In genomic region chr4:110361921-110362320, GRCh38 we compare ENCODE assay signal across 13 cellular contexts.
DNase-seq lines count a peak whose midpoint lies in the region; ATAC-seq and TF ChIP-seq lines count a peak whose summit lies in the region.
"Had no signal": no experiment of that assay in that cellular context is flagged by ENCODE, and none has a peak within 500 bp of the region (broad histone marks: within the 10 kb centered on the region; RNA-seq: fewer than 3 reads in every experiment).

No MANE protein-coding gene starts in this region.

- H3K27me3 Mint-ChIP-seq in Calu3 (ENCODE audit: unreplicated experiment) (no peaks in the 10 kb centered on the region), WTC11 (ENCODE audit: low read depth) (no peaks in the 10 kb centered on the region; the same call in none of the 2 replicates), HFFc6 (ENCODE audit: insufficient read depth) (peaks cover 8% of the 10 kb centered on the region)

- no peak for TF ChIP-seq CTCF in Calu3 (IDR thresholded peaks at IDR 0.05; ENCODE audit: unreplicated experiment)
- no peak for TF ChIP-seq CTCF in WTC11 (IDR thresholded peaks at IDR 0.05)
- no peak for TF ChIP-seq CTCF in HFFc6 (IDR thresholded peaks at IDR 0.05)
- TF ChIP-seq CTCF in dorsolateral prefrontal cortex (IDR thresholded peaks at IDR 0.05 in 54 of 56, conservative IDR thresholded peaks at IDR 0.05 in 2 of 56; ENCODE audit: low read depth in 1 of 56, partially characterized antibody in 56 of 56), result no peak

- CTCF ChIA-PET in Calu3 (lab: Charles Lee), result no interaction called here
- CTCF ChIA-PET in WTC11 (lab: Charles Lee), result interaction anchor here (3.2 kb wide), 1 partner anchor 17 kb away, joined by 7 read pairs; no protein-coding TSS in a partner anchor

- BruUV-seq in Calu3 (replicated peaks; lab: Mats Ljungman, UMichigan), result no TSS peak

- H3K4me3 Mint-ChIP-seq in Calu3 (ENCODE audit: low read depth, unreplicated experiment) (no peak overlapping the region), WTC11 (no peak overlapping the region), HFFc6 (no peak overlapping the region)
- H3K4me3 Mint-ChIP-seq: activated naive CD4-positive, alpha-beta T cell treated with anti-CD3 and anti-CD28 coated beads, Interleukin-2, amount 50 U/mL, for 24 hours; endodermal cell had no signal

- no peak overlapping the region for H3K27ac ChIP-seq in dorsolateral prefrontal cortex
- H3K27ac ChIP-seq: thyroid gland had no signal

- no peaks in the 10 kb centered on the region for H3K9me3 Mint-ChIP-seq in Calu3 (ENCODE audit: low read depth, unreplicated experiment)
- no peaks in the 10 kb centered on the region for H3K9me3 Mint-ChIP-seq in WTC11
- H3K9me3 Mint-ChIP-seq in HFFc6, result no peaks in the 10 kb centered on the region
- H3K9me3 Mint-ChIP-seq: activated naive CD4-positive, alpha-beta T cell treated with anti-CD3 and anti-CD28 coated beads, Interleukin-2, amount 50 U/mL, for 24 hours; endodermal cell had no signal

- peak; percentile 28; the same call in 1 of the 2 replicates for ATAC-seq in WTC11
- ATAC-seq in HG03108 (IDR thresholded peaks at IDR 0.05; ENCODE audit: unreplicated experiment), result no peak
- ATAC-seq in GM18858 (IDR thresholded peaks at IDR 0.05; ENCODE audit: unreplicated experiment), result no peak

- intact Hi-C loops in Calu3 (cut with micrococcal nuclease; ENCODE audit: unreplicated experiment), result no loop called here
- intact Hi-C loops in dorsolateral prefrontal cortex (cut with DNase I), result no loop called here

- H3K36me3 Mint-ChIP-seq in Calu3 (ENCODE audit: insufficient read depth, unreplicated experiment), result no peaks in the 10 kb centered on the region
- H3K36me3 Mint-ChIP-seq in WTC11, result no peaks in the 10 kb centered on the region
- H3K36me3 Mint-ChIP-seq in HFFc6 (ENCODE audit: low read depth), result no peaks in the 10 kb centered on the region
- H3K36me3 Mint-ChIP-seq: activated naive CD4-positive, alpha-beta T cell treated with anti-CD3 and anti-CD28 coated beads, Interleukin-2, amount 50 U/mL, for 24 hours had no signal

- peaks cover 0 to 3% (median 0%) of the 10 kb centered on the region in 45 donors for H3K27me3 ChIP-seq in dorsolateral prefrontal cortex
- H3K27me3 ChIP-seq: thyroid gland had no signal

- H3K4me3 ChIP-seq in dorsolateral prefrontal cortex, result no peak overlapping the region
- H3K4me3 ChIP-seq: thyroid gland had no signal

- H3K4me1 Mint-ChIP-seq in Calu3 (ENCODE audit: low read depth, unreplicated experiment), result peaks cover 8% of the 10 kb centered on the region
- no peaks in the 10 kb centered on the region for H3K4me1 Mint-ChIP-seq in WTC11
- H3K4me1 Mint-ChIP-seq in HFFc6 (ENCODE audit: low read depth), result no peaks in the 10 kb centered on the region
- H3K4me1 Mint-ChIP-seq: activated naive CD4-positive, alpha-beta T cell treated with anti-CD3 and anti-CD28 coated beads, Interleukin-2, amount 50 U/mL, for 24 hours had no signal

- POLR2A ChIA-PET in WTC11 (lab: Charles Lee), result no interaction called here

- DNase-seq in Calu3 (peak; percentile 16), M059J (ENCODE audit: low read depth) (peak; percentile 73), WTC11 (ENCODE audit: low spot score) (no peak), kidney tubule cell (ENCODE audit: low spot score) (peak; percentile 93), HFFc6 (no peak), dorsolateral prefrontal cortex (no peak)
- DNase-seq: Caco-2; endodermal cell; stimulated activated CD4-positive, alpha-beta T cell treated with anti-CD3 and anti-CD28 coated beads, Interleukin-4, amount 100 ng/mL, for 1 hour; thyroid gland had no signal

- H3K27ac Mint-ChIP-seq in Calu3 (ENCODE audit: unreplicated experiment), result no peak overlapping the region
- H3K27ac Mint-ChIP-seq in WTC11, result no peak overlapping the region
- no peak overlapping the region for H3K27ac Mint-ChIP-seq in HFFc6
- H3K27ac Mint-ChIP-seq: activated naive CD4-positive, alpha-beta T cell treated with anti-CD3 and anti-CD28 coated beads, Interleukin-2, amount 50 U/mL, for 24 hours; endodermal cell had no signal

TF ChIP-seq in WTC11, 78 proteins besides CTCF, POLR2A, EP300 and RAD21:
- TF ChIP-seq, protein P1, sequence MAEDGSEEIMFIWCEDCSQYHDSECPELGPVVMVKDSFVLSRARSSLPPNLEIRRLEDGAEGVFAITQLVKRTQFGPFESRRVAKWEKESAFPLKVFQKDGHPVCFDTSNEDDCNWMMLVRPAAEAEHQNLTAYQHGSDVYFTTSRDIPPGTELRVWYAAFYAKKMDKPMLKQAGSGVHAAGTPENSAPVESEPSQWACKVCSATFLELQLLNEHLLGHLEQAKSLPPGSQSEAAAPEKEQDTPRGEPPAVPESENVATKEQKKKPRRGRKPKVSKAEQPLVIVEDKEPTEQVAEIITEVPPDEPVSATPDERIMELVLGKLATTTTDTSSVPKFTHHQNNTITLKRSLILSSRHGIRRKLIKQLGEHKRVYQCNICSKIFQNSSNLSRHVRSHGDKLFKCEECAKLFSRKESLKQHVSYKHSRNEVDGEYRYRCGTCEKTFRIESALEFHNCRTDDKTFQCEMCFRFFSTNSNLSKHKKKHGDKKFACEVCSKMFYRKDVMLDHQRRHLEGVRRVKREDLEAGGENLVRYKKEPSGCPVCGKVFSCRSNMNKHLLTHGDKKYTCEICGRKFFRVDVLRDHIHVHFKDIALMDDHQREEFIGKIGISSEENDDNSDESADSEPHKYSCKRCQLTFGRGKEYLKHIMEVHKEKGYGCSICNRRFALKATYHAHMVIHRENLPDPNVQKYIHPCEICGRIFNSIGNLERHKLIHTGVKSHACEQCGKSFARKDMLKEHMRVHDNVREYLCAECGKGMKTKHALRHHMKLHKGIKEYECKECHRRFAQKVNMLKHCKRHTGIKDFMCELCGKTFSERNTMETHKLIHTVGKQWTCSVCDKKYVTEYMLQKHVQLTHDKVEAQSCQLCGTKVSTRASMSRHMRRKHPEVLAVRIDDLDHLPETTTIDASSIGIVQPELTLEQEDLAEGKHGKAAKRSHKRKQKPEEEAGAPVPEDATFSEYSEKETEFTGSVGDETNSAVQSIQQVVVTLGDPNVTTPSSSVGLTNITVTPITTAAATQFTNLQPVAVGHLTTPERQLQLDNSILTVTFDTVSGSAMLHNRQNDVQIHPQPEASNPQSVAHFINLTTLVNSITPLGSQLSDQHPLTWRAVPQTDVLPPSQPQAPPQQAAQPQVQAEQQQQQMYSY (CRISPR knock-in tag; IDR thresholded peaks at IDR 0.05), result peak; percentile 29; the same call in 1 of the 2 replicates
- TF ChIP-seq STAT6 (CRISPR knock-in tag; conservative IDR thresholded peaks at IDR 0.05; ENCODE audit: low read depth), result no peak
- TF ChIP-seq E2F1 (CRISPR knock-in tag; IDR thresholded peaks at IDR 0.05), result no peak
- no peak for TF ChIP-seq ZNF396 (CRISPR knock-in tag; IDR thresholded peaks at IDR 0.05; ENCODE audit: borderline replicate concordance)
- TF ChIP-seq MYBL2 (CRISPR knock-in tag; IDR thresholded peaks at IDR 0.05), result no peak
- TF ChIP-seq ELF4 (CRISPR knock-in tag; IDR thresholded peaks at IDR 0.05; ENCODE audit: low read depth), result no peak

Comparison
In these comparisons a context has a peak if more than half of its experiments do, and no peak if none do; other contexts are left out.
1. DNase-seq: peak in Calu3 (single experiment), M059J (single experiment) and kidney tubule cell (single experiment); none in WTC11 (single experiment), HFFc6 (single experiment) and dorsolateral prefrontal cortex (0 of 10).